8 cellular contexts compared by ENCODE assay signal in genomic region chr15:50183112-50183794, GRCh38. TPM values are rescaled to one million over a fixed set of nuclear protein-coding genes. Genes with fewer than 3 reads are reported as not detected.
DNase-seq lines count a peak whose midpoint lies in the region; ATAC-seq and TF ChIP-seq lines count a peak whose summit lies in the region.

No MANE protein-coding gene starts in this region.

- H3K4me3 ChIP-seq in PC-9: peak overlapping the region; percentile 93
- peak overlapping the region; percentile 91 for H3K4me3 ChIP-seq in hepatocyte
- H3K4me3 ChIP-seq in subcutaneous abdominal adipose tissue (ENCODE audit: low read depth in 1 of 5, low read length in 5 of 5): peak overlapping the region in 4 of 5 donors; percentile 32 to 78 (median 77)
- H3K4me3 ChIP-seq in right cardiac atrium (ENCODE audit: low read length): no peak overlapping the region

- peaks cover 9% of the 10 kb centered on the region for H3K4me1 ChIP-seq in PC-9 (replicated peaks; ENCODE audit: insufficient read depth)
- peaks cover 7% of the 10 kb centered on the region for H3K4me1 ChIP-seq in hepatocyte (ENCODE audit: insufficient read depth)
- H3K4me1 ChIP-seq in subcutaneous abdominal adipose tissue (ENCODE audit: control insufficient read depth in 5 of 5, insufficient read depth in 5 of 5, low read length in 5 of 5): peaks cover 0 to 21% (median 15%) of the 10 kb centered on the region in 5 donors
- H3K4me1 ChIP-seq in right cardiac atrium (ENCODE audit: control insufficient read depth, insufficient read depth, low read length): no peaks in the 10 kb centered on the region

- no peak for ATAC-seq in right cardiac atrium

- no TSS peak for BruUV-seq in PC-9 (replicated peaks; lab: Mats Ljungman, UMichigan)

- peak; percentile 9 for DNase-seq in activated T-cell treated with anti-CD3 and anti-CD28 coated beads for 48 hours (ENCODE audit: low read depth)
- DNase-seq in activated T-cell treated with anti-CD3 and anti-CD28 coated beads for 4 hours: no peak
- no peak for DNase-seq in PC-9
- DNase-seq in hepatocyte (ENCODE audit: low spot score): no peak
- no peak for DNase-seq in right cardiac atrium
- no peak for DNase-seq in NCI-H1048 (lab: John Stamatoyannopoulos, UW)
- no peak for DNase-seq in posterior cingulate gyrus

- no peak for TF ChIP-seq CTCF in PC-9 (conservative IDR thresholded peaks at IDR 0.05)
- no peak for TF ChIP-seq CTCF in hepatocyte (IDR thresholded peaks at IDR 0.05; ENCODE audit: poor library complexity)

- CTCF ChIA-PET in PC-9 (lab: Charles Lee): no interaction called here

- H3K9me2 ChIP-seq in PC-9 (ENCODE audit: insufficient read depth): no peaks in the 10 kb centered on the region
- no peaks in the 10 kb centered on the region for H3K9me2 ChIP-seq in hepatocyte (replicated peaks; ENCODE audit: insufficient read depth)

- H3K4me2 ChIP-seq in PC-9 (peak overlapping the region; percentile 98), hepatocyte (peak overlapping the region; percentile 99)

- H3K27me3 ChIP-seq in PC-9 (ENCODE audit: insufficient read depth, low read depth) (no peaks in the 10 kb centered on the region), hepatocyte (peaks cover 25% of the 10 kb centered on the region), subcutaneous abdominal adipose tissue (ENCODE audit: control insufficient read depth in 5 of 5, insufficient read depth in 4 of 5, low read length in 5 of 5) (peaks cover 0 to 24% (median 11%) of the 10 kb centered on the region in 5 donors), right cardiac atrium (ENCODE audit: control insufficient read depth, insufficient read depth) (no peaks in the 10 kb centered on the region)

- POLR2A ChIA-PET in PC-9 (lab: Charles Lee; ENCODE audit: unreplicated experiment): no interaction called here

- H2AFZ ChIP-seq in PC-9 (peak overlapping the region; percentile 84), hepatocyte (peak overlapping the region; percentile 93)

- no peaks in the 10 kb centered on the region for H3K36me3 ChIP-seq in PC-9 (ENCODE audit: low read depth)
- no peaks in the 10 kb centered on the region for H3K36me3 ChIP-seq in hepatocyte (replicated peaks; ENCODE audit: insufficient read depth, low read depth)
- no peaks in the 10 kb centered on the region for H3K36me3 ChIP-seq in subcutaneous abdominal adipose tissue (ENCODE audit: control insufficient read depth in 5 of 5, insufficient read depth in 5 of 5, low read length in 5 of 5)

- H3K9ac ChIP-seq in subcutaneous abdominal adipose tissue (ENCODE audit: low read length in 5 of 5): no peak overlapping the region

- H3K79me2 ChIP-seq in PC-9 (ENCODE audit: low read depth): peaks cover 28% of the 10 kb centered on the region
- H3K79me2 ChIP-seq in hepatocyte: peaks cover 8% of the 10 kb centered on the region

- intact Hi-C loops in PC-9 (cut with micrococcal nuclease; ENCODE audit: unreplicated experiment) (loop anchor here (2.0 kb wide), 1 partner anchor 34 kb away; no protein-coding TSS in a partner anchor), right cardiac atrium (cut with DNase I) (no loop called here), posterior cingulate gyrus (cut with DNase I) (no loop called here)

- H4K20me1 ChIP-seq in PC-9 (ENCODE audit: insufficient read depth) (no peaks in the 10 kb centered on the region), hepatocyte (ENCODE audit: insufficient read depth, poor library complexity, severe bottlenecking) (no peaks in the 10 kb centered on the region)

- peak overlapping the region; percentile 13; the same call in 1 of the 2 replicates for H3K27ac ChIP-seq in PC-9
- H3K27ac ChIP-seq in hepatocyte: no peak overlapping the region
- H3K27ac ChIP-seq in subcutaneous abdominal adipose tissue (ENCODE audit: low read depth, low read length): no peak overlapping the region
- no peak overlapping the region for H3K27ac ChIP-seq in right cardiac atrium (ENCODE audit: low read length)

- WGBS in hepatocyte (ENCODE audit: low lambda C conversion rate, missing lambda C conversion rate): 76% methylated on average over 2 of the region's 2 CpGs
- WGBS in right cardiac atrium: 59% methylated on average over 2 of the region's 2 CpGs

- no peaks in the 10 kb centered on the region for H3K9me3 ChIP-seq in PC-9 (ENCODE audit: insufficient read depth, low read depth)
- H3K9me3 ChIP-seq in hepatocyte (ENCODE audit: low read depth): no peaks in the 10 kb centered on the region
- no peaks in the 10 kb centered on the region for H3K9me3 ChIP-seq in subcutaneous abdominal adipose tissue (ENCODE audit: control insufficient read depth in 5 of 5, low read length in 5 of 5)
- H3K9me3 ChIP-seq in right cardiac atrium (ENCODE audit: control insufficient read depth, low read length): no peaks in the 10 kb centered on the region

- H3F3A ChIP-seq in PC-9 (ENCODE audit: insufficient read depth, low read depth): peaks cover 4% of the 10 kb centered on the region; the same call in 1 of the 2 replicates

RNA-seq across cellular contexts. Expression of gene SLC27A2, which starts 1.3 kb away (rescaled TPM):
- total RNA-seq in PC-9 (2021): 5.8 and 7.5 TPM in 2 replicates
- total RNA-seq in hepatocyte: 37.0 and 41.3 TPM in 2 replicates
- polyA plus RNA-seq in hepatocyte: 10.1 and 24.8 TPM in 2 replicates
- total RNA-seq in right cardiac atrium: under 1 TPM in 1 of 4 donors, not detected in 3; 0.11 TPM
- 0.14 TPM for polyA plus RNA-seq in right cardiac atrium
